1 cellular context compared by ENCODE assay signal in the genomic region with DNA sequence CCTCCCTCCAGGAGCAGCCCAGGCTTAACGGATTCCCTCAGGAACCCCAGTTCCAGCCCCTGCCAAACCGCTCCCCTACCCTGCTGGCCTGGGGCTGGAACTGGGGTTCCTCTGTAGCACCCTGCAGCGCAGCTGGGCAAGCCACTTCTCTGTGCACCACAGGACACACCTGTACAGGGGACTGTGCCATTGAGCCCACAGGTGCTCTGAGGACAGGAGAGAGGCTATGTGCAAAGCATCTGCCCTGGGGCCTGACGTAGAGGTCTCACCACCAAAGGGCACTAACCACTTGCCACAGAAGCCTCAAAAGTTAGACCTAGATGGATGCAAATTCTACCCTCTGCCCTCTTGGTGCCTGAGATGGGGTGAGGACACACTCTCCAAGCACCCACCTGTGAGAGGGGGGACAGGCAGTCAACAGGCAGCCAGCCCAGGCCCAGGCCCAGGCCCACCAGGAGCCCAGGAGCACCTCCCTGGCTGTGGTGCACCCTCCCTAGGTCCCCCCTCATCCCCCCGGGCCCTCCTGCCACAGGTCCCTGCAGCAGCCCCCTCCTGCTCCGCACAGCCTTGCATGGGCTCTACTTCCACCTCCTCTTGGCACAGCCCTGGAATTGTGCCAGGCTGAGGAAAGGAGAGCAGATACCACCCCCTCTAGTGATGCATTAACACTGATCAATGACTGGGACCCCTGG.
TF ChIP-seq lines count a peak whose summit lies in the region.

No MANE protein-coding gene starts in this region.

TF ChIP-seq in HepG2, 621 proteins besides CTCF, POLR2A, EP300 and RAD21:
- TF ChIP-seq, protein P1, sequence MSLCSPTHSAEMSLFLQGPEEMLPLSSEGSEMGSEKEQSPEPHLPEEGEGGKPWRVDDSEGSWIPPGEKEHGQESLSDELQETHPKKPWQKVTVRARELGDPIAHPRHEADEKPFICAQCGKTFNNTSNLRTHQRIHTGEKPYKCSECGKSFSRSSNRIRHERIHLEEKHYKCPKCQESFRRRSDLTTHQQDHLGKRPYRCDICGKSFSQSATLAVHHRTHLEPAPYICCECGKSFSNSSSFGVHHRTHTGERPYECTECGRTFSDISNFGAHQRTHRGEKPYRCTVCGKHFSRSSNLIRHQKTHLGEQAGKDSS (CRISPR knock-in tag; IDR thresholded peaks at IDR 0.05; ENCODE audit: borderline replicate concordance, low read depth): no peak
- TF ChIP-seq ZNF567 (CRISPR knock-in tag; IDR thresholded peaks at IDR 0.05; ENCODE audit: borderline replicate concordance) (no peak), ZNF83 (CRISPR knock-in tag; IDR thresholded peaks at IDR 0.05; ENCODE audit: borderline replicate concordance) (no peak), ZKSCAN8 (CRISPR knock-in tag; IDR thresholded peaks at IDR 0.05; ENCODE audit: borderline replicate concordance) (no peak), KDM4B (CRISPR knock-in tag; IDR thresholded peaks at IDR 0.05) (no peak), ADNP (CRISPR knock-in tag; IDR thresholded peaks at IDR 0.05) (no peak), TARDBP (CRISPR knock-in tag; IDR thresholded peaks at IDR 0.05) (no peak), POLR2AphosphoS2 (IDR thresholded peaks at IDR 0.05; ENCODE audit: low read depth, low read length) (no peak), ZNF234 (CRISPR knock-in tag; conservative IDR thresholded peaks at IDR 0.05) (no peak), NPAS2 (CRISPR knock-in tag; IDR thresholded peaks at IDR 0.05; ENCODE audit: borderline replicate concordance) (no peak), ZNF674 (CRISPR knock-in tag; IDR thresholded peaks at IDR 0.05; ENCODE audit: low read depth) (no peak), ZNF333 (CRISPR knock-in tag; IDR thresholded peaks at IDR 0.05; ENCODE audit: borderline replicate concordance) (no peak)
- TF ChIP-seq, protein P2, sequence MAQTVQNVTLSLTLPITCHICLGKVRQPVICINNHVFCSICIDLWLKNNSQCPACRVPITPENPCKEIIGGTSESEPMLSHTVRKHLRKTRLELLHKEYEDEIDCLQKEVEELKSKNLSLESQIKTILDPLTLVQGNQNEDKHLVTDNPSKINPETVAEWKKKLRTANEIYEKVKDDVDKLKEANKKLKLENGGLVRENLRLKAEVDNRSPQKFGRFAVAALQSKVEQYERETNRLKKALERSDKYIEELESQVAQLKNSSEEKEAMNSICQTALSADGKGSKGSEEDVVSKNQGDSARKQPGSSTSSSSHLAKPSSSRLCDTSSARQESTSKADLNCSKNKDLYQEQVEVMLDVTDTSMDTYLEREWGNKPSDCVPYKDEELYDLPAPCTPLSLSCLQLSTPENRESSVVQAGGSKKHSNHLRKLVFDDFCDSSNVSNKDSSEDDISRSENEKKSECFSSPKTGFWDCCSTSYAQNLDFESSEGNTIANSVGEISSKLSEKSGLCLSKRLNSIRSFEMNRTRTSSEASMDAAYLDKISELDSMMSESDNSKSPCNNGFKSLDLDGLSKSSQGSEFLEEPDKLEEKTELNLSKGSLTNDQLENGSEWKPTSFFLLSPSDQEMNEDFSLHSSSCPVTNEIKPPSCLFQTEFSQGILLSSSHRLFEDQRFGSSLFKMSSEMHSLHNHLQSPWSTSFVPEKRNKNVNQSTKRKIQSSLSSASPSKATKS (CRISPR knock-in tag; IDR thresholded peaks at IDR 0.05): no peak
- TF ChIP-seq, protein P3, sequence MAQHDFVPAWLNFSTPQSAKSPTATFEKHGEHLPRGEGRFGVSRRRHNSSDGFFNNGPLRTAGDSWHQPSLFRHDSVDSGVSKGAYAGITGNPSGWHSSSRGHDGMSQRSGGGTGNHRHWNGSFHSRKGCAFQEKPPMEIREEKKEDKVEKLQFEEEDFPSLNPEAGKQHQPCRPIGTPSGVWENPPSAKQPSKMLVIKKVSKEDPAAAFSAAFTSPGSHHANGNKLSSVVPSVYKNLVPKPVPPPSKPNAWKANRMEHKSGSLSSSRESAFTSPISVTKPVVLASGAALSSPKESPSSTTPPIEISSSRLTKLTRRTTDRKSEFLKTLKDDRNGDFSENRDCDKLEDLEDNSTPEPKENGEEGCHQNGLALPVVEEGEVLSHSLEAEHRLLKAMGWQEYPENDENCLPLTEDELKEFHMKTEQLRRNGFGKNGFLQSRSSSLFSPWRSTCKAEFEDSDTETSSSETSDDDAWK (CRISPR knock-in tag; IDR thresholded peaks at IDR 0.05): no peak
- TF ChIP-seq, protein P4, sequence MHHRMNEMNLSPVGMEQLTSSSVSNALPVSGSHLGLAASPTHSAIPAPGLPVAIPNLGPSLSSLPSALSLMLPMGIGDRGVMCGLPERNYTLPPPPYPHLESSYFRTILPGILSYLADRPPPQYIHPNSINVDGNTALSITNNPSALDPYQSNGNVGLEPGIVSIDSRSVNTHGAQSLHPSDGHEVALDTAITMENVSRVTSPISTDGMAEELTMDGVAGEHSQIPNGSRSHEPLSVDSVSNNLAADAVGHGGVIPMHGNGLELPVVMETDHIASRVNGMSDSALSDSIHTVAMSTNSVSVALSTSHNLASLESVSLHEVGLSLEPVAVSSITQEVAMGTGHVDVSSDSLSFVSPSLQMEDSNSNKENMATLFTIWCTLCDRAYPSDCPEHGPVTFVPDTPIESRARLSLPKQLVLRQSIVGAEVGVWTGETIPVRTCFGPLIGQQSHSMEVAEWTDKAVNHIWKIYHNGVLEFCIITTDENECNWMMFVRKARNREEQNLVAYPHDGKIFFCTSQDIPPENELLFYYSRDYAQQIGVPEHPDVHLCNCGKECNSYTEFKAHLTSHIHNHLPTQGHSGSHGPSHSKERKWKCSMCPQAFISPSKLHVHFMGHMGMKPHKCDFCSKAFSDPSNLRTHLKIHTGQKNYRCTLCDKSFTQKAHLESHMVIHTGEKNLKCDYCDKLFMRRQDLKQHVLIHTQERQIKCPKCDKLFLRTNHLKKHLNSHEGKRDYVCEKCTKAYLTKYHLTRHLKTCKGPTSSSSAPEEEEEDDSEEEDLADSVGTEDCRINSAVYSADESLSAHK (CRISPR knock-in tag; IDR thresholded peaks at IDR 0.05; ENCODE audit: borderline replicate concordance): no peak
- TF ChIP-seq, protein P5, sequence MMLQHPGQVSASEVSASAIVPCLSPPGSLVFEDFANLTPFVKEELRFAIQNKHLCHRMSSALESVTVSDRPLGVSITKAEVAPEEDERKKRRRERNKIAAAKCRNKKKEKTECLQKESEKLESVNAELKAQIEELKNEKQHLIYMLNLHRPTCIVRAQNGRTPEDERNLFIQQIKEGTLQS (CRISPR knock-in tag; IDR thresholded peaks at IDR 0.05): no peak
- TF ChIP-seq, protein P6, sequence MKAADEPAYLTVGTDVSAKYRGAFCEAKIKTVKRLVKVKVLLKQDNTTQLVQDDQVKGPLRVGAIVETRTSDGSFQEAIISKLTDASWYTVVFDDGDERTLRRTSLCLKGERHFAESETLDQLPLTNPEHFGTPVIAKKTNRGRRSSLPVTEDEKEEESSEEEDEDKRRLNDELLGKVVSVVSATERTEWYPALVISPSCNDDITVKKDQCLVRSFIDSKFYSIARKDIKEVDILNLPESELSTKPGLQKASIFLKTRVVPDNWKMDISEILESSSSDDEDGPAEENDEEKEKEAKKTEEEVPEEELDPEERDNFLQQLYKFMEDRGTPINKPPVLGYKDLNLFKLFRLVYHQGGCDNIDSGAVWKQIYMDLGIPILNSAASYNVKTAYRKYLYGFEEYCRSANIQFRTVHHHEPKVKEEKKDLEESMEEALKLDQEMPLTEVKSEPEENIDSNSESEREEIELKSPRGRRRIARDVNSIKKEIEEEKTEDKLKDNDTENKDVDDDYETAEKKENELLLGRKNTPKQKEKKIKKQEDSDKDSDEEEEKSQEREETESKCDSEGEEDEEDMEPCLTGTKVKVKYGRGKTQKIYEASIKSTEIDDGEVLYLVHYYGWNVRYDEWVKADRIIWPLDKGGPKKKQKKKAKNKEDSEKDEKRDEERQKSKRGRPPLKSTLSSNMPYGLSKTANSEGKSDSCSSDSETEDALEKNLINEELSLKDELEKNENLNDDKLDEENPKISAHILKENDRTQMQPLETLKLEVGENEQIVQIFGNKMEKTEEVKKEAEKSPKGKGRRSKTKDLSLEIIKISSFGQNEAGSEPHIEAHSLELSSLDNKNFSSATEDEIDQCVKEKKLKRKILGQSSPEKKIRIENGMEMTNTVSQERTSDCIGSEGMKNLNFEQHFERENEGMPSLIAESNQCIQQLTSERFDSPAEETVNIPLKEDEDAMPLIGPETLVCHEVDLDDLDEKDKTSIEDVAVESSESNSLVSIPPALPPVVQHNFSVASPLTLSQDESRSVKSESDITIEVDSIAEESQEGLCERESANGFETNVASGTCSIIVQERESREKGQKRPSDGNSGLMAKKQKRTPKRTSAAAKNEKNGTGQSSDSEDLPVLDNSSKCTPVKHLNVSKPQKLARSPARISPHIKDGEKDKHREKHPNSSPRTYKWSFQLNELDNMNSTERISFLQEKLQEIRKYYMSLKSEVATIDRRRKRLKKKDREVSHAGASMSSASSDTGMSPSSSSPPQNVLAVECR (CRISPR knock-in tag; IDR thresholded peaks at IDR 0.05; ENCODE audit: borderline replicate concordance): no peak
- TF ChIP-seq, protein P7, sequence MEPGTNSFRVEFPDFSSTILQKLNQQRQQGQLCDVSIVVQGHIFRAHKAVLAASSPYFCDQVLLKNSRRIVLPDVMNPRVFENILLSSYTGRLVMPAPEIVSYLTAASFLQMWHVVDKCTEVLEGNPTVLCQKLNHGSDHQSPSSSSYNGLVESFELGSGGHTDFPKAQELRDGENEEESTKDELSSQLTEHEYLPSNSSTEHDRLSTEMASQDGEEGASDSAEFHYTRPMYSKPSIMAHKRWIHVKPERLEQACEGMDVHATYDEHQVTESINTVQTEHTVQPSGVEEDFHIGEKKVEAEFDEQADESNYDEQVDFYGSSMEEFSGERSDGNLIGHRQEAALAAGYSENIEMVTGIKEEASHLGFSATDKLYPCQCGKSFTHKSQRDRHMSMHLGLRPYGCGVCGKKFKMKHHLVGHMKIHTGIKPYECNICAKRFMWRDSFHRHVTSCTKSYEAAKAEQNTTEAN (CRISPR knock-in tag; conservative IDR thresholded peaks at IDR 0.05): no peak
